Comparison of ENCODE assay signal across 32 cellular contexts in genomic region chr4:109296545-109296944, GRCh38. TPM values are rescaled to one million over a fixed set of nuclear protein-coding genes. Genes with fewer than 3 reads are reported as not detected.
"Had no signal": no experiment of that assay in that cellular context is flagged by ENCODE, and none has a peak within 500 bp of the region (broad histone marks: within the 10 kb centered on the region; RNA-seq: fewer than 3 reads in every experiment).

No MANE protein-coding gene starts in this region.

- H3K4me1 Mint-ChIP-seq: central memory CD8-positive, alpha-beta T cell had no signal

- H3K4me3 Mint-ChIP-seq: activated B cell treated with CpG ODN at 0.5 μM for 24 hours; activated CD4-positive, alpha-beta T cell treated with anti-CD3 and anti-CD28 coated beads for 36 hours; activated naive CD4-positive, alpha-beta T cell treated with anti-CD3 and anti-CD28 coated beads for 36 hours; activated naive CD8-positive, alpha-beta T cell treated with anti-CD3 and anti-CD28 coated beads, Interleukin-2, amount 10 ng/mL, durations not matched to agents 7 days and 5 days; activated T-cell treated with anti-CD3 and anti-CD28 coated beads, Interleukin-2, amount 50 U/mL, for 4 hours; central memory CD8-positive, alpha-beta T cell; effector memory CD8-positive, alpha-beta T cell; natural killer cell treated with Interleukin-12 subunit alpha and Interleukin-12 subunit beta and Interleukin-15 and Interleukin-18, amount 100 ng/mL, for 72 hours; stimulated activated effector memory CD8-positive, alpha-beta T cell treated with anti-CD3 and anti-CD28 coated beads, Interleukin-12 subunit alpha, Interleukin-12 subunit beta, amount 100 ng/mL, for 72 hours; T-helper 17 cell had no signal

- H3K4me3 ChIP-seq: colonic mucosa, dorsolateral prefrontal cortex, esophagus squamous epithelium, gastroesophageal sphincter, heart left ventricle, lung, ovary, psoas muscle, skin epidermis, stomach, suprapubic skin, tibial nerve had no signal

- H3K36me3 Mint-ChIP-seq: activated naive CD8-positive, alpha-beta T cell treated with anti-CD3 and anti-CD28 coated beads, Interleukin-2, amount 10 ng/mL, durations not matched to agents 7 days and 5 days; natural killer cell treated with Interleukin-12 subunit alpha and Interleukin-12 subunit beta and Interleukin-15 and Interleukin-18, amount 100 ng/mL, for 72 hours; stimulated activated effector memory CD8-positive, alpha-beta T cell treated with anti-CD3 and anti-CD28 coated beads, Interleukin-12 subunit alpha, Interleukin-12 subunit beta, amount 100 ng/mL, for 72 hours had no signal

- H3K9me3 Mint-ChIP-seq: activated B cell treated with CpG ODN at 0.5 μM for 24 hours; activated naive CD4-positive, alpha-beta T cell treated with anti-CD3 and anti-CD28 coated beads for 36 hours; activated naive CD8-positive, alpha-beta T cell treated with anti-CD3 and anti-CD28 coated beads, Interleukin-2, amount 10 ng/mL, durations not matched to agents 7 days and 5 days; activated T-cell treated with anti-CD3 and anti-CD28 coated beads, Interleukin-2, amount 50 U/mL, for 4 hours; central memory CD8-positive, alpha-beta T cell; effector memory CD8-positive, alpha-beta T cell; natural killer cell treated with Interleukin-12 subunit alpha and Interleukin-12 subunit beta and Interleukin-15 and Interleukin-18, amount 100 ng/mL, for 72 hours; stimulated activated effector memory CD8-positive, alpha-beta T cell treated with anti-CD3 and anti-CD28 coated beads, Interleukin-12 subunit alpha, Interleukin-12 subunit beta, amount 100 ng/mL, for 72 hours had no signal

- H3K27ac ChIP-seq: brain microvascular endothelial cell, colonic mucosa, dorsolateral prefrontal cortex, esophagus squamous epithelium, gastroesophageal sphincter, heart left ventricle, ovary, psoas muscle, skin epidermis, stomach, suprapubic skin, tibial nerve had no signal

- ATAC-seq: activated CD4-positive, alpha-beta T cell treated with anti-CD3 and anti-CD28 coated beads for 36 hours; activated T-cell treated with anti-CD3 and anti-CD28 coated beads, Interleukin-2, amount 50 U/mL, for 4 hours; effector memory CD8-positive, alpha-beta T cell; gastroesophageal sphincter; heart left ventricle; left lobe of liver; natural killer cell treated with Interleukin-12 subunit alpha and Interleukin-12 subunit beta and Interleukin-15 and Interleukin-18, amount 100 ng/mL, for 72 hours; right cardiac atrium; stimulated activated effector memory CD8-positive, alpha-beta T cell treated with anti-CD3 and anti-CD28 coated beads, Interleukin-12 subunit alpha, Interleukin-12 subunit beta, amount 100 ng/mL, for 72 hours; T-helper 17 cell had no signal

- H3K27me3 ChIP-seq: ovary had no signal

- H3K4me1 ChIP-seq: colonic mucosa, psoas muscle had no signal

- H3K27ac Mint-ChIP-seq: activated B cell treated with CpG ODN at 0.5 μM for 24 hours; activated CD4-positive, alpha-beta T cell treated with anti-CD3 and anti-CD28 coated beads for 36 hours; activated naive CD4-positive, alpha-beta T cell treated with anti-CD3 and anti-CD28 coated beads for 36 hours; activated naive CD8-positive, alpha-beta T cell treated with anti-CD3 and anti-CD28 coated beads, Interleukin-2, amount 10 ng/mL, durations not matched to agents 7 days and 5 days; effector memory CD8-positive, alpha-beta T cell; natural killer cell treated with Interleukin-12 subunit alpha and Interleukin-12 subunit beta and Interleukin-15 and Interleukin-18, amount 100 ng/mL, for 72 hours; stimulated activated effector memory CD8-positive, alpha-beta T cell treated with anti-CD3 and anti-CD28 coated beads, Interleukin-12 subunit alpha, Interleukin-12 subunit beta, amount 100 ng/mL, for 72 hours; T-helper 17 cell had no signal

- DNase-seq: activated B cell treated with CpG ODN at 0.5 μM for 24 hours; activated CD4-positive, alpha-beta T cell treated with anti-CD3 and anti-CD28 coated beads for 36 hours; activated CD4-positive, alpha-beta T cell treated with anti-CD3 and anti-CD28 coated beads, Interleukin-2, amount 50 U/mL, for 4 hours; activated CD8-positive, alpha-beta memory T cell treated with anti-CD3 and anti-CD28 coated beads, Interleukin-2, amount 50 U/mL, for 48 hours; activated naive CD4-positive, alpha-beta T cell treated with anti-CD3 and anti-CD28 coated beads for 36 hours; activated naive CD8-positive, alpha-beta T cell treated with anti-CD3 and anti-CD28 coated beads, Interleukin-2, amount 10 ng/mL, durations not matched to agents 7 days and 5 days; activated T-cell treated with anti-CD3 and anti-CD28 coated beads, Interleukin-2, amount 50 U/mL, for 4 hours; amygdala; brain microvascular endothelial cell; colonic mucosa; dorsolateral prefrontal cortex; effector memory CD8-positive, alpha-beta T cell; esophagus squamous epithelium; heart left ventricle; islet precursor cell; ovary; psoas muscle; right cardiac atrium; stimulated activated CD4-positive, alpha-beta T cell treated with anti-CD3 and anti-CD28 coated beads, Interleukin-2, amount 100 ng/mL, for 24 hours; stomach; SW 1271; T-helper 17 cell had no signal

RNA-seq across cellular contexts. Expression of gene COL25A1, which starts 5.9 kb away (rescaled TPM):
- total RNA-seq: activated B cell treated with CpG ODN at 0.5 μM for 24 hours; activated CD4-positive, alpha-beta T cell treated with anti-CD3 and anti-CD28 coated beads for 36 hours; activated CD8-positive, alpha-beta memory T cell treated with anti-CD3 and anti-CD28 coated beads for 36 hours; activated naive CD4-positive, alpha-beta T cell treated with anti-CD3 and anti-CD28 coated beads for 36 hours; natural killer cell treated with Interleukin-12 subunit alpha and Interleukin-12 subunit beta and Interleukin-15 and Interleukin-18, amount 100 ng/mL, for 72 hours had no signal
